2 cellular contexts compared by ENCODE assay signal in genomic region chr3:67941433-67942030, GRCh38.
TF ChIP-seq lines count a peak whose summit lies in the region.

No MANE protein-coding gene starts in this region.

TF ChIP-seq in liver, 16 proteins besides CTCF, POLR2A, EP300 and RAD21 (continued from another document):
- TF ChIP-seq REST (IDR thresholded peaks at IDR 0.05) (no peak), FOXA2 (IDR thresholded peaks at IDR 0.05) (no peak), HNF4G (IDR thresholded peaks at IDR 0.05) (no peak), MAX (IDR thresholded peaks at IDR 0.05) (no peak), YY1 (IDR thresholded peaks at IDR 0.05) (no peak), FOXA1 (IDR thresholded peaks at IDR 0.05) (no peak), SP1 (IDR thresholded peaks at IDR 0.05) (no peak), HNF4A (conservative IDR thresholded peaks at IDR 0.05) (no peak)

TF ChIP-seq in HepG2, 621 proteins besides CTCF, POLR2A, EP300 and RAD21 (continued from another document):
- no peak for TF ChIP-seq ZNF609 (CRISPR knock-in tag; IDR thresholded peaks at IDR 0.05; ENCODE audit: borderline replicate concordance)
- TF ChIP-seq GFI1 (CRISPR knock-in tag; IDR thresholded peaks at IDR 0.05; ENCODE audit: borderline replicate concordance): no peak
- TF ChIP-seq PRMT3 (CRISPR knock-in tag; IDR thresholded peaks at IDR 0.05; ENCODE audit: borderline replicate concordance, low read depth): no peak
- no peak for TF ChIP-seq TMF1 (CRISPR knock-in tag; IDR thresholded peaks at IDR 0.05; ENCODE audit: low read depth)
- no peak for TF ChIP-seq IKZF1 (IDR thresholded peaks at IDR 0.05)
- TF ChIP-seq ZNF337 (CRISPR knock-in tag; IDR thresholded peaks at IDR 0.05; ENCODE audit: borderline replicate concordance, low read depth): no peak
- no peak for TF ChIP-seq ZNF629 (CRISPR knock-in tag; conservative IDR thresholded peaks at IDR 0.05)
- no peak for TF ChIP-seq ZNF879 (CRISPR knock-in tag; IDR thresholded peaks at IDR 0.05)
- no peak for TF ChIP-seq ATF1 (CRISPR knock-in tag; IDR thresholded peaks at IDR 0.05)
- TF ChIP-seq ZNF33B (CRISPR knock-in tag; IDR thresholded peaks at IDR 0.05): no peak
- TF ChIP-seq ZNF318 (CRISPR knock-in tag; IDR thresholded peaks at IDR 0.05): no peak
- TF ChIP-seq ZBTB26 (CRISPR knock-in tag; IDR thresholded peaks at IDR 0.05; ENCODE audit: borderline replicate concordance): no peak
- no peak for TF ChIP-seq ZNF263 (CRISPR knock-in tag; IDR thresholded peaks at IDR 0.05)
